Comparison of ENCODE assay signal across 17 cellular contexts in the genomic region with DNA sequence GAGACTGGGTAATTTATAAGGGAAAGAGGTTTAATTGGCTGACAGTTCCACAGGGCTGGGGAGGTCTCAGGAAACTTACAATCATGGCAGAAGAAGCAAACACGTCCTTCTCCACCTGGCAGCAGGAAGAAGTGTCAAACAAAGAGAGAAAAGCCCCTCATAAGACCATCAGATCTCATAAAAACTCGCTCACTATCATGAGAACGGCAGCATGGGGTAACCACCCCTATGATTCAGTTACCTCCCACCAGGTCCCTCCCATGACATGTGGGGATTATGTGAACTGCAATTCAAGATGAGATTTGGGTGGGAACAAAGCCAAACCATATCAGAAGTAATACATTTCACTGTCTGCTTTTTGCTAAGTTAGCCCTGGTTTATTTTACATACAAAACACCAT.
"Had no signal": no experiment of that assay in that cellular context is flagged by ENCODE, and none has a peak within 500 bp of the region (broad histone marks: within the 10 kb centered on the region; RNA-seq: fewer than 3 reads in every experiment).

No MANE protein-coding gene starts in this region.

- H3K36me3 Mint-ChIP-seq: naive B cell; stimulated activated naive B cell treated with anti-CD40 and anti-IgM and Interleukin-4, amounts not matched to agents 10 μg/mL and 1 μg/mL and 100 μg/mL, for 72 hours; type B pancreatic cell had no signal

- H3K27me3 ChIP-seq: colonic mucosa, neutrophil, sigmoid colon had no signal

- H3K4me1 ChIP-seq: colonic mucosa, heart right ventricle, sigmoid colon had no signal

- H3K4me3 Mint-ChIP-seq: stimulated activated naive B cell treated with anti-CD40 and anti-IgM and Interleukin-4, amounts not matched to agents 10 μg/mL and 1 μg/mL and 100 μg/mL, for 72 hours; stimulated activated naive CD8-positive, alpha-beta T cell treated with anti-CD3 and anti-CD28 coated beads, Interleukin-15, amount 100 ng/mL, for 72 hours; type B pancreatic cell had no signal

- H3K9me3 ChIP-seq: colonic mucosa, heart right ventricle, neutrophil, sigmoid colon had no signal

- H3K27ac ChIP-seq: colonic mucosa, heart right ventricle, neutrophil, sigmoid colon, skin epidermis had no signal

- H3K27ac Mint-ChIP-seq: stimulated activated naive B cell treated with anti-CD40 and anti-IgM and Interleukin-4, amounts not matched to agents 10 μg/mL and 1 μg/mL and 100 μg/mL, for 72 hours; stimulated activated naive CD8-positive, alpha-beta T cell treated with anti-CD3 and anti-CD28 coated beads, Interleukin-15, amount 100 ng/mL, for 72 hours; type B pancreatic cell had no signal

- H3K36me3 ChIP-seq: colonic mucosa, heart right ventricle, neutrophil, sigmoid colon had no signal

- H3K9me3 Mint-ChIP-seq: naive B cell; stimulated activated naive B cell treated with anti-CD40 and anti-IgM and Interleukin-4, amounts not matched to agents 10 μg/mL and 1 μg/mL and 100 μg/mL, for 72 hours; stimulated activated naive CD8-positive, alpha-beta T cell treated with anti-CD3 and anti-CD28 coated beads, Interleukin-15, amount 100 ng/mL, for 72 hours; type B pancreatic cell had no signal

- H3K4me3 ChIP-seq: colonic mucosa, heart right ventricle, sigmoid colon, skin epidermis had no signal

- DNase-seq: colonic mucosa; dermis blood vessel endothelial cell; foreskin melanocyte; heart right ventricle; hypothalamus; kidney glomerular epithelial cell; mesendoderm; naive B cell; posterior cingulate gyrus; sigmoid colon; stimulated activated CD4-positive, alpha-beta T cell treated with anti-CD3 and anti-CD28 coated beads, Interleukin-2, amount 100 ng/mL, for 24 hours; stimulated activated CD4-positive, alpha-beta T cell treated with anti-CD3 and anti-CD28 coated beads, Interleukin-4, amount 100 ng/mL, for 4 hours; stimulated activated naive B cell treated with anti-CD40 and anti-IgM and Interleukin-4, amounts not matched to agents 10 μg/mL and 1 μg/mL and 100 μg/mL, for 72 hours; stimulated activated naive CD8-positive, alpha-beta T cell treated with anti-CD3 and anti-CD28 coated beads, Interleukin-15, amount 100 ng/mL, for 72 hours had no signal
